ENCODE assay signal across 8 cellular contexts in the genomic region with DNA sequence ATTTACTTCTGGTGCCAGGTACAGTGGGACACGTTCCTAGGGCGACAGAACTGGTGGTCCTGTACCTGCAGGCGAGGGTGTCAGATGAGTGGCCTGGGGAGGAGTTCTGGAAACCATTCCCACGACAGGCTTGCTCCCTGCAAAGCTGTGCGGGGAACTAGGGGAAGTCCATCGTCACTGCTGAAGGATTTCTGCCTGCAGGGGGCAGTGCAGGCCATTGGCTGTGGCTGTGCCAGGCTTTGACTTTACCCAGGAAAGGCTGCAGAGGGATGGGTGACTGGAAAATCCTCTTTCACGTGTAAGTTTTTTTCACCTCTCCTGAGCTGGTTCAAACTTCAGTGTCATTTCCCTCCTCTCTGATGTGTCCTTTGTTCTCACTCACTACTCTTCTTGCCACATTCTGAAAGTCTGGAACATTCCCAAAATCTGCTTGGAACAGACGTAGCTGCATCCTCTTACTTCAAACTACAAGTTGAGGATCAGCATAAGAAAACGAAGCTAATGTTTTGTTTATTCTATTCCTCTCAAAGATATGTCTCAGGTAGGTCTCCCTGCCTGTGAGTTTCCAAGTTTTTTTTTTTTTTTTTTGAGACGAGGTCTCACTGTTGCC.
DNase-seq lines count a peak whose midpoint lies in the region; ATAC-seq and TF ChIP-seq lines count a peak whose summit lies in the region.

No MANE protein-coding gene starts in this region.

- H3K27ac ChIP-seq in brain microvascular endothelial cell: no peak overlapping the region

- no peak overlapping the region for H3K4me3 ChIP-seq in MG63
- no peak overlapping the region for H3K4me3 ChIP-seq in brain microvascular endothelial cell (ENCODE audit: low read depth, low read length)

- no peak for ATAC-seq in HG02970 (IDR thresholded peaks at IDR 0.05; ENCODE audit: low FRiP score, unreplicated experiment)

- DNase-seq in GM04504 (ENCODE audit: low read depth): peak; percentile 8
- DNase-seq in H4 (ENCODE audit: low spot score): peak; percentile 74
- peak; percentile 57 for DNase-seq in MG63
- peak; percentile 55 for DNase-seq in SW480 (ENCODE audit: low spot score)
- peak; percentile 69 for DNase-seq in brain microvascular endothelial cell
- peak; percentile 88 for DNase-seq in iPS-NIHi7 (ENCODE audit: extremely low spot score)
- peak; percentile 7 to 35 (median 11) for DNase-seq in stimulated activated CD4-positive, alpha-beta T cell treated with anti-CD3 and anti-CD28 coated beads, Interleukin-1b, Interleukin-23, amount 100 ng/mL, for 24 hours (ENCODE audit: low read depth in 4 of 4, low spot score in 1 of 4)

- no peaks in the 10 kb centered on the region for H3K27me3 ChIP-seq in MG63
- no peaks in the 10 kb centered on the region for H3K27me3 ChIP-seq in brain microvascular endothelial cell (replicated peaks)

- H3K36me3 ChIP-seq in MG63: no peaks in the 10 kb centered on the region
- no peaks in the 10 kb centered on the region for H3K36me3 ChIP-seq in brain microvascular endothelial cell (replicated peaks)

- in situ Hi-C loops in brain microvascular endothelial cell (cut with HindIII; ENCODE audit: low pct_ligation_motif_present, low sequenced_read_pairs): no loop called here

- TF ChIP-seq CTCF in brain microvascular endothelial cell (IDR thresholded peaks at IDR 0.05; ENCODE audit: low read depth, low read length, missing control alignments): peak; percentile 91

- no peaks in the 10 kb centered on the region for H3K9me3 ChIP-seq in MG63

Comparison
In these comparisons a context has a peak if more than half of its experiments do, and no peak if none do; other contexts are left out.
1. DNase-seq: peak in every context shown above with its lines; median percentile 88 in iPS-NIHi7; 74 in H4; 69 in brain microvascular endothelial cell; 57 in MG63; 55 in SW480; 11 in stimulated activated CD4-positive, alpha-beta T cell treated with anti-CD3 and anti-CD28 coated beads, Interleukin-1b, Interleukin-23, amount 100 ng/mL, for 24 hours; 8 in GM04504.